10 cellular contexts compared by ENCODE assay signal in genomic region chr14:50225974-50226297, GRCh38. TPM values are rescaled to one million over a fixed set of nuclear protein-coding genes. Genes with fewer than 3 reads are reported as not detected.
A peak's percentile ranks its signal among the peaks of the same experiment; 100 is the strongest.
DNase-seq lines count a peak whose midpoint lies in the region; ATAC-seq and TF ChIP-seq lines count a peak whose summit lies in the region.
"Had no signal": no experiment of that assay in that cellular context is flagged by ENCODE, and none has a peak within 500 bp of the region (broad histone marks: within the 10 kb centered on the region; RNA-seq: fewer than 3 reads in every experiment).

No MANE protein-coding gene starts in this region.

- H3K36me3 ChIP-seq in heart left ventricle: no peaks in the 10 kb centered on the region
- no peaks in the 10 kb centered on the region for H3K36me3 ChIP-seq in left lung
- H3K36me3 ChIP-seq in transverse colon: no peaks in the 10 kb centered on the region

- TF ChIP-seq POLR2A in heart left ventricle (IDR thresholded peaks at IDR 0.05): no peak
- no peak for TF ChIP-seq POLR2A in transverse colon (IDR thresholded peaks at IDR 0.05)

- H3K27me3 ChIP-seq in heart left ventricle: no peaks in the 10 kb centered on the region
- no peaks in the 10 kb centered on the region for H3K27me3 ChIP-seq in left lung
- no peaks in the 10 kb centered on the region for H3K27me3 ChIP-seq in transverse colon

- H3K9me3 ChIP-seq in heart left ventricle (no peaks in the 10 kb centered on the region), T-helper 17 cell (ENCODE audit: control insufficient read depth, low read length, poor library complexity, severe bottlenecking) (no peaks in the 10 kb centered on the region), left lung (no peaks in the 10 kb centered on the region), transverse colon (no peaks in the 10 kb centered on the region)

- TF ChIP-seq CTCF in heart left ventricle (IDR thresholded peaks at IDR 0.05) (no peak), left lung (IDR thresholded peaks at IDR 0.05) (no peak), transverse colon (IDR thresholded peaks at IDR 0.05) (no peak)

- intact Hi-C loops in heart left ventricle (cut with DNase I) (no loop called here), left ventricle myocardium superior (cut with micrococcal nuclease) (no loop called here), left lung (cut with DNase I) (no loop called here), transverse colon (cut with DNase I; ENCODE audit: low total_unique reads) (no loop called here), head of caudate nucleus (cut with DNase I) (no loop called here)

- 41 to 51% (median 47%) methylated on average over 5 of the region's 5 CpGs for WGBS in heart left ventricle, 4 donors
- 36 to 49% methylated on average over 5 of the region's 5 CpGs for WGBS in transverse colon (ENCODE audit: low coverage in 1 of 2), 2 donors

- DNase-seq in heart left ventricle (no peak), left ventricle myocardium superior (no peak), T-helper 17 cell (no peak), left lung (no peak), transverse colon (no peak), head of caudate nucleus (no peak)
- DNase-seq: activated CD4-positive, alpha-beta T cell treated with anti-CD3 and anti-CD28 coated beads for 4 hours; central memory CD4-positive, alpha-beta T cell had no signal

- no peaks in the 10 kb centered on the region for H3K27me3 Mint-ChIP-seq in T-helper 17 cell

- H3K27ac ChIP-seq in heart left ventricle: peak overlapping the region; percentile 34 to 80 (median 63)
- H3K27ac ChIP-seq in left lung: peak overlapping the region; percentile 5 to 40
- H3K27ac ChIP-seq in transverse colon: peak overlapping the region; percentile 39 to 67 (median 56)

- ATAC-seq in heart left ventricle: no peak
- ATAC-seq in left ventricle myocardium superior: no peak
- ATAC-seq in T-helper 17 cell: peak; percentile 44
- no peak for ATAC-seq in left lung
- ATAC-seq in GM19467 (IDR thresholded peaks at IDR 0.05; ENCODE audit: unreplicated experiment): no peak
- ATAC-seq in GM18517 (IDR thresholded peaks at IDR 0.05; ENCODE audit: unreplicated experiment): no peak

- H3K4me3 ChIP-seq in heart left ventricle: peak overlapping the region in 2 of 12 donors; percentile 2 to 11
- no peak overlapping the region for H3K4me3 ChIP-seq in left lung
- H3K4me3 ChIP-seq in transverse colon: no peak overlapping the region

- no peak for TF ChIP-seq EP300 in transverse colon (IDR thresholded peaks at IDR 0.05; ENCODE audit: low read depth)

- H3K36me3 Mint-ChIP-seq in T-helper 17 cell (ENCODE audit: low read depth): peaks cover 2% of the 10 kb centered on the region

- peaks cover 41% of the 10 kb centered on the region for H3K4me1 Mint-ChIP-seq in T-helper 17 cell

- H3K4me1 ChIP-seq in heart left ventricle: peaks cover 0 to 80% (median 56%) of the 10 kb centered on the region in 12 donors
- H3K4me1 ChIP-seq in left lung: peaks cover 22 to 66% of the 10 kb centered on the region in 2 donors
- H3K4me1 ChIP-seq in transverse colon: peaks cover 31 to 71% (median 39%) of the 10 kb centered on the region in 4 donors

- peak overlapping the region; percentile 21 for H3K4me3 Mint-ChIP-seq in T-helper 17 cell

- H3K27ac Mint-ChIP-seq in T-helper 17 cell: peak overlapping the region; percentile 82

- in situ Hi-C loops in transverse colon (cut with MboI; ENCODE audit: low pct_ligation_motif_present in 1 of 4, low pct_unique_long_range_greater_than_20kb in 1 of 4, low sequenced_read_pairs in 3 of 4): no loop called here

RNA-seq across cellular contexts. Expression of gene SOS2, which starts 5.4 kb away (rescaled TPM):
- total RNA-seq in heart left ventricle: 10 to 100 TPM; 26.4 to 47.3 (median 31.5) TPM
- polyA plus RNA-seq in heart left ventricle: 10 to 100 TPM in 1 of 2 donors, 1 to 10 TPM in 1; 8.8 to 25.9 TPM
- 40.8 TPM for total RNA-seq in left ventricle myocardium superior
- total RNA-seq in T-helper 17 cell: 10 to 100 TPM; 33.8 to 40.3 TPM
- 10 to 100 TPM; 27.8 to 31.4 TPM for total RNA-seq in left lung
- 10 to 100 TPM; 45.9 to 82.8 (median 62.1) TPM for total RNA-seq in transverse colon
